ENCODE assay signal across 8 cellular contexts in the genomic region with DNA sequence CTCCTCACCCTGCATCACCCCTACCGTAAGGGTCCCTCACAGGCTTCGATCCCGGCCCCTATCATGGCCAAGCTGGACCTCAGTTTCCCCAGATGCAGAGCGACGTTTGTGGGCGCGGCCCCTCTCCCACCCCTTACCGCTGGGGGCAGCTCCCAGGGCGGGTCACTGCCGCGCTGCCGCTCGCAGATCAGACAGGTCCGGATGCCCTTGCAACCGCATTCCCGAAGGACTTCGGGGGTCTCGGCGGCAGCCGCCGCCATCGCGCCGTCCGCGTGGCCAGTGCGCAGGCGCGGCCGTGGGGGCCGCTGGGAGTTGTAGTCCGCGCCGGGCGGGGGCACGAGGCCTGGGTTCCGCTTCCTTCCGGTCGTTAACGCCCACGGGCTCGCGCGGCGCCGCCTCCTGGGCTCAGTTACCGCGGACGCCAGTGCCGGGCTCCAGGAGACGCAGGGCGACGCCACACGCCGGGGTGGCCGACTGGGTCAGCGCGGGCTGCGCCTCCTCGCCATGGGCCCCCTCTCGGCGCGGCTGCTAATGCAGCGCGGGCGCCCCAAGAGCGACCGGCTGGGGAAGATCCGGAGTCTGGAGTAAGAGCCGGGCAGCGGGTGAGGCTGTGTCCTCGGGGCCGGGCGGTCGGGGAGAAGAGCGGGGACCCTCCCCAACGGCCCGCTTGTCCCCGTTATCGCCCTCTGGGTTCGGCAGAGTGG. TPM values are rescaled to one million over a fixed set of nuclear protein-coding genes. Genes with fewer than 3 reads are reported as not detected.
DNase-seq lines count a peak whose midpoint lies in the region; ATAC-seq, FAIRE-seq and TF ChIP-seq lines count a peak whose summit lies in the region.

A gene with protein sequence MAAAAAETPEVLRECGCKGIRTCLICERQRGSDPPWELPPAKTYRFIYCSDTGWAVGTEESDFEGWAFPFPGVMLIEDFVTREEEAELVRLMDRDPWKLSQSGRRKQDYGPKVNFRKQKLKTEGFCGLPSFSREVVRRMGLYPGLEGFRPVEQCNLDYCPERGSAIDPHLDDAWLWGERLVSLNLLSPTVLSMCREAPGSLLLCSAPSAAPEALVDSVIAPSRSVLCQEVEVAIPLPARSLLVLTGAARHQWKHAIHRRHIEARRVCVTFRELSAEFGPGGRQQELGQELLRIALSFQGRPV (minus strand): TSS at position 287 of the 704 bp plus-strand sequence. CDS start 27 bp downstream, at position 260.
LRWD1 (plus strand) TSS at position 408 of the 704 bp plus-strand sequence; CDS start at position 505, 97 bp downstream.

- FAIRE-seq in H54 (lab: Jason Lieb, UNC) = no peak

- peak within 1 kb of the TSS; percentile 99 for H3K4me3 ChIP-seq in neural cell (ENCODE audit: low read length)

- peak within 1 kb of the TSS; percentile 75 for H3K27ac ChIP-seq in neural cell (ENCODE audit: low read length)

- TF ChIP-seq POLR2A in H54 (IDR thresholded peaks at IDR 0.05; ENCODE audit: low read depth, low read length) (peak; percentile 97), Raji (IDR thresholded peaks at IDR 0.05; ENCODE audit: insufficient read depth, low read depth, low read length) (peak; percentile 90)

- H3K4me3 Mint-ChIP-seq in stimulated activated naive CD8-positive, alpha-beta T cell treated with anti-CD3 and anti-CD28 coated beads, Interleukin-15, amount 100 ng/mL, for 72 hours = peak within 1 kb of the TSS; percentile 95 to 96

- H3K9ac ChIP-seq in neural cell (ENCODE audit: low read length) = peak within 1 kb of the TSS; percentile 93

- no peaks in the 10 kb centered on the region for H3F3A ChIP-seq in neural cell (ENCODE audit: insufficient read depth, low read length, poor library complexity, severe bottlenecking)

- TF ChIP-seq RAD21 in neural cell (conservative IDR thresholded peaks at IDR 0.05) = no peak

- peak; percentile 93 for ATAC-seq in stimulated activated naive CD8-positive, alpha-beta T cell treated with anti-CD3 and anti-CD28 coated beads, Interleukin-15, amount 100 ng/mL, for 72 hours

- no peaks in the 10 kb centered on the region for H3K9me2 ChIP-seq in neural cell (ENCODE audit: insufficient read depth, low read length)

- no peaks in the 10 kb centered on the region for H3K9me3 Mint-ChIP-seq in stimulated activated naive CD8-positive, alpha-beta T cell treated with anti-CD3 and anti-CD28 coated beads, Interleukin-15, amount 100 ng/mL, for 72 hours

- no peak for TF ChIP-seq EP300 in neural cell (conservative IDR thresholded peaks at IDR 0.05; ENCODE audit: poor library complexity, severe bottlenecking)

- no peaks in the 10 kb centered on the region for H3K36me3 ChIP-seq in neural cell (ENCODE audit: insufficient read depth, low read length)

- H4K20me1 ChIP-seq in neural cell (ENCODE audit: insufficient read depth) = no peaks in the 10 kb centered on the region

- TF ChIP-seq CTCF in neural cell (IDR thresholded peaks at IDR 0.05; ENCODE audit: poor library complexity, severe bottlenecking) = peak; percentile 51

- no peaks in the 10 kb centered on the region for H3K27me3 Mint-ChIP-seq in stimulated activated naive CD8-positive, alpha-beta T cell treated with anti-CD3 and anti-CD28 coated beads, Interleukin-15, amount 100 ng/mL, for 72 hours

- H3K27me3 ChIP-seq in neural cell (ENCODE audit: insufficient read depth, low read depth, low read length) = no peaks in the 10 kb centered on the region

- peaks cover 20% of the 10 kb centered on the region for H3K79me2 ChIP-seq in neural cell (replicated peaks; ENCODE audit: insufficient read depth, low read length)

- peak within 1 kb of the TSS; percentile 90 to 93 for H3K27ac Mint-ChIP-seq in stimulated activated naive CD8-positive, alpha-beta T cell treated with anti-CD3 and anti-CD28 coated beads, Interleukin-15, amount 100 ng/mL, for 72 hours

- peak within 1 kb of the TSS; percentile 73 for H3K4me2 ChIP-seq in neural cell (ENCODE audit: low read length)

- peaks cover 59% of the 10 kb centered on the region for H3K4me1 Mint-ChIP-seq in stimulated activated naive CD8-positive, alpha-beta T cell treated with anti-CD3 and anti-CD28 coated beads, Interleukin-15, amount 100 ng/mL, for 72 hours

- DNase-seq in ELR (ENCODE audit: low read depth) (peak; percentile 95), H54 (ENCODE audit: insufficient read length, low spot score) (peak; percentile 98), LoVo (ENCODE audit: low spot score) (peak; percentile 99), fibroblast of the conjunctiva (ENCODE audit: low read depth) (peak; percentile 86)
- DNase-seq in activated T-helper 9 cell treated with anti-CD3 and anti-CD28 coated beads, Interleukin-2, amount 50 U/mL, for 16 hours (ENCODE audit: low read depth) = peak; percentile 94
- DNase-seq in stimulated activated naive CD8-positive, alpha-beta T cell treated with anti-CD3 and anti-CD28 coated beads, Interleukin-15, amount 100 ng/mL, for 72 hours = peak; percentile 96 to 97

- peak within 1 kb of the TSS; percentile 96 for H2AFZ ChIP-seq in neural cell (ENCODE audit: low read depth, low read length)

- no peaks in the 10 kb centered on the region for H3K9me3 ChIP-seq in neural cell (ENCODE audit: low read length)

TF ChIP-seq in neural cell, 6 proteins besides CTCF, POLR2A, EP300 and RAD21:
- no peak for TF ChIP-seq EZH2 (IDR thresholded peaks at IDR 0.05; ENCODE audit: borderline replicate concordance, insufficient read depth, low read length, poor library complexity, severe bottlenecking)
- TF ChIP-seq SMC3 (conservative IDR thresholded peaks at IDR 0.05; ENCODE audit: poor library complexity) = peak; percentile 57
- peak; percentile 86 for TF ChIP-seq POLR2AphosphoS5 (IDR thresholded peaks at IDR 0.05)
- no peak for TF ChIP-seq TAF1 (IDR thresholded peaks at IDR 0.05; ENCODE audit: low read depth)
- TF ChIP-seq, protein P1, sequence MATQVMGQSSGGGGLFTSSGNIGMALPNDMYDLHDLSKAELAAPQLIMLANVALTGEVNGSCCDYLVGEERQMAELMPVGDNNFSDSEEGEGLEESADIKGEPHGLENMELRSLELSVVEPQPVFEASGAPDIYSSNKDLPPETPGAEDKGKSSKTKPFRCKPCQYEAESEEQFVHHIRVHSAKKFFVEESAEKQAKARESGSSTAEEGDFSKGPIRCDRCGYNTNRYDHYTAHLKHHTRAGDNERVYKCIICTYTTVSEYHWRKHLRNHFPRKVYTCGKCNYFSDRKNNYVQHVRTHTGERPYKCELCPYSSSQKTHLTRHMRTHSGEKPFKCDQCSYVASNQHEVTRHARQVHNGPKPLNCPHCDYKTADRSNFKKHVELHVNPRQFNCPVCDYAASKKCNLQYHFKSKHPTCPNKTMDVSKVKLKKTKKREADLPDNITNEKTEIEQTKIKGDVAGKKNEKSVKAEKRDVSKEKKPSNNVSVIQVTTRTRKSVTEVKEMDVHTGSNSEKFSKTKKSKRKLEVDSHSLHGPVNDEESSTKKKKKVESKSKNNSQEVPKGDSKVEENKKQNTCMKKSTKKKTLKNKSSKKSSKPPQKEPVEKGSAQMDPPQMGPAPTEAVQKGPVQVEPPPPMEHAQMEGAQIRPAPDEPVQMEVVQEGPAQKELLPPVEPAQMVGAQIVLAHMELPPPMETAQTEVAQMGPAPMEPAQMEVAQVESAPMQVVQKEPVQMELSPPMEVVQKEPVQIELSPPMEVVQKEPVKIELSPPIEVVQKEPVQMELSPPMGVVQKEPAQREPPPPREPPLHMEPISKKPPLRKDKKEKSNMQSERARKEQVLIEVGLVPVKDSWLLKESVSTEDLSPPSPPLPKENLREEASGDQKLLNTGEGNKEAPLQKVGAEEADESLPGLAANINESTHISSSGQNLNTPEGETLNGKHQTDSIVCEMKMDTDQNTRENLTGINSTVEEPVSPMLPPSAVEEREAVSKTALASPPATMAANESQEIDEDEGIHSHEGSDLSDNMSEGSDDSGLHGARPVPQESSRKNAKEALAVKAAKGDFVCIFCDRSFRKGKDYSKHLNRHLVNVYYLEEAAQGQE (IDR thresholded peaks at IDR 0.05; ENCODE audit: borderline replicate concordance) = peak; percentile 6
- TF ChIP-seq MXI1 (conservative IDR thresholded peaks at IDR 0.05; ENCODE audit: poor library complexity, severe bottlenecking) = peak; percentile 96

RNA-seq across cellular contexts. Expression of the first gene that starts in this region (rescaled TPM):
- polyA plus RNA-seq in neural cell = 27.2 and 28.2 TPM in 2 replicates
- polyA minus RNA-seq in neural cell = 23.1 and 26.2 TPM in 2 replicates

RNA-seq across cellular contexts. Expression of gene LRWD1, which starts in this region (rescaled TPM):
- polyA plus RNA-seq in neural cell = 85.5 and 108 TPM in 2 replicates
- 46.4 and 63.1 TPM in 2 replicates for polyA minus RNA-seq in neural cell

Comparison
In these comparisons a context has a peak if more than half of its experiments do, and no peak if none do; other contexts are left out.
1. Peak in every context shown above with its lines: DNase-seq, ATAC-seq, H3K4me3 ChIP-seq and H3K27ac ChIP-seq.